In the genomic region with DNA sequence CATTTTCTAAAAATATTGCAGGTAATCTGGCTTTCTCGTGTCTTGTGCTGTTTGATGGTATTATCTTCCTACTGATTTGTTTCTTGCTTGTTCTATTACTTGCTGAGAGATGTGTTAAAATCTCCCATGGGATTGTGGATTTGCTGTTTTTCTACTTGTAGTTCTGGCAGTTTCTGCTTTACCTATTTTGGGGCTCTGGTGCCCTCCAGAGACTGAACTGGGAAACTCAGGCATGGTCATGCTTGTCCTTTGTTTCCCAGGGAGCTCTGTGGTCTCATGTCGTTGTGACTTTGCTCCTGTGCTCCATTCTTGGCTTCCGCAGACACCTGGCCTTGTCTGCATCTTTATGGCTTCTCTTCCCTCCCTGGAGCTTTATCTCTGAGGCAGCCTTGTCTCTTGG, we compare ENCODE assay signal across 8 cellular contexts. TPM values are rescaled to one million over a fixed set of nuclear protein-coding genes. Genes with fewer than 3 reads are reported as not detected.
A peak's percentile ranks its signal among the peaks of the same experiment; 100 is the strongest.
DNase-seq lines count a peak whose midpoint lies in the region; ATAC-seq, FAIRE-seq and TF ChIP-seq lines count a peak whose summit lies in the region.

No MANE protein-coding gene starts in this region.

- peaks cover 10% of the 10 kb centered on the region for H3K36me3 Mint-ChIP-seq in T-helper 17 cell (ENCODE audit: low read depth)

- H3K9me3 ChIP-seq in T-helper 17 cell (ENCODE audit: control insufficient read depth, low read length, poor library complexity, severe bottlenecking) = no peaks in the 10 kb centered on the region

- H3K4me3 Mint-ChIP-seq in T-helper 17 cell = peak overlapping the region; percentile 52

- peaks cover 33% of the 10 kb centered on the region for H3K4me1 Mint-ChIP-seq in T-helper 17 cell

- DNase-seq in DMS53 (lab: John Stamatoyannopoulos, UW) = peak; percentile 68
- DNase-seq in DMS53 treated with DMSO at 0.1 percent for 48 hours (lab: John Stamatoyannopoulos, UW; ENCODE audit: unreplicated experiment) = no peak
- peak; percentile 13 for DNase-seq in HS-5 (ENCODE audit: low read depth)
- no peak for DNase-seq in T-helper 17 cell
- DNase-seq in fibroblast of the aortic adventitia (ENCODE audit: low read depth) = peak; percentile 79
- peak; percentile 57 for DNase-seq in renal cortical epithelial cell (ENCODE audit: low read depth)
- DNase-seq in GM19239 (ENCODE audit: insufficient read length, low spot score) = no peak
- DNase-seq in NCI-H187 treated with DMSO at 0.1 percent for 48 hours (lab: John Stamatoyannopoulos, UW) = no peak

- peak; percentile 33 for ATAC-seq in T-helper 17 cell

- TF ChIP-seq CTCF in fibroblast of the aortic adventitia (IDR thresholded peaks at IDR 0.05; ENCODE audit: insufficient read depth, low read length) = peak; percentile 81

- no peak overlapping the region for H3K4me3 ChIP-seq in fibroblast of the aortic adventitia (ENCODE audit: low read depth, low read length)

- no peaks in the 10 kb centered on the region for H3K27me3 Mint-ChIP-seq in T-helper 17 cell

- peak overlapping the region; percentile 56 for H3K27ac Mint-ChIP-seq in T-helper 17 cell

- no peak for FAIRE-seq in GM19239 (lab: Jason Lieb, UNC)

RNA-seq across cellular contexts. Expression of a gene that starts 39.5 kb away (rescaled TPM):
- 10 to 100 TPM; 55.0 to 62.2 TPM for total RNA-seq in T-helper 17 cell
- 50.3 and 84.7 TPM in 2 replicates for total RNA-seq in fibroblast of the aortic adventitia (ENCODE audit: low replicate concordance)
- total RNA-seq in renal cortical epithelial cell = 62.0 and 67.7 TPM in 2 replicates

RNA-seq across cellular contexts. Expression of a gene that starts 54.7 kb away (rescaled TPM):
- total RNA-seq in T-helper 17 cell (10 to 100 TPM; 34.4 to 41.4 TPM), fibroblast of the aortic adventitia (ENCODE audit: low replicate concordance) (51.1 and 51.7 TPM in 2 replicates), renal cortical epithelial cell (94.6 and 102 TPM in 2 replicates)

Comparison
In these comparisons a context has a peak if more than half of its experiments do, and no peak if none do; other contexts are left out.
1. DNase-seq: peak in DMS53 (single experiment), HS-5 (single experiment), fibroblast of the aortic adventitia (single experiment) and renal cortical epithelial cell (single experiment); none in DMS53 treated with DMSO at 0.1 percent for 48 hours (single experiment), T-helper 17 cell (0 of 3), GM19239 (single experiment) and NCI-H187 treated with DMSO at 0.1 percent for 48 hours (single experiment).